ENCODE assay signal across 10 cellular contexts in genomic region chr3:45864760-45865567, GRCh38. TPM values are rescaled to one million over a fixed set of nuclear protein-coding genes. Genes with fewer than 3 reads are reported as not detected.
DNase-seq lines count a peak whose midpoint lies in the region; ATAC-seq lines count a peak whose summit lies in the region.
"Had no signal": no experiment of that assay in that cellular context is flagged by ENCODE, and none has a peak within 500 bp of the region (broad histone marks: within the 10 kb centered on the region; RNA-seq: fewer than 3 reads in every experiment).

No MANE protein-coding gene starts in this region.

- H2BK15ac ChIP-seq in mesenchymal stem cell (ENCODE audit: low read depth, poor library complexity, severe bottlenecking), result no peak overlapping the region

- H3K36me3 Mint-ChIP-seq in natural killer cell treated with Interleukin-12 subunit alpha and Interleukin-12 subunit beta and Interleukin-15 and Interleukin-18, amount 100 ng/mL, for 72 hours, result peaks cover 12% of the 10 kb centered on the region

- 76% methylated on average over 8 of the region's 9 CpGs for WGBS in mesenchymal stem cell

- peaks cover 18% of the 10 kb centered on the region for H3K9me3 ChIP-seq in mesenchymal stem cell (ENCODE audit: control insufficient read depth, low read length)

- H3K14ac ChIP-seq in mesenchymal stem cell (ENCODE audit: low read length in 2 of 2), result no peak overlapping the region

- no peak overlapping the region for H3K4ac ChIP-seq in mesenchymal stem cell (ENCODE audit: low read depth in 1 of 2, low read length in 2 of 2)

- no peak overlapping the region for H3K18ac ChIP-seq in mesenchymal stem cell (ENCODE audit: low read depth in 1 of 2, low read length in 2 of 2)

- H3K27ac Mint-ChIP-seq in natural killer cell treated with Interleukin-12 subunit alpha and Interleukin-12 subunit beta and Interleukin-15 and Interleukin-18, amount 100 ng/mL, for 72 hours, result peak overlapping the region; percentile 61 to 73

- peaks cover 11 to 21% of the 10 kb centered on the region in 2 experiments for H3K27me3 ChIP-seq in mesenchymal stem cell (ENCODE audit: control insufficient read depth in 1 of 2, insufficient read depth in 1 of 2, low read length in 2 of 2)
- H3K27me3 ChIP-seq: gastroesophageal sphincter had no signal

- H2BK12ac ChIP-seq in mesenchymal stem cell (ENCODE audit: low read length in 2 of 2), result no peak overlapping the region

- H3K4me1 ChIP-seq in mesenchymal stem cell (ENCODE audit: control insufficient read depth, insufficient read depth, low read depth, low read length), result no peaks in the 10 kb centered on the region
- H3K4me1 ChIP-seq: gastroesophageal sphincter had no signal

- H3K4me1 Mint-ChIP-seq in natural killer cell treated with Interleukin-12 subunit alpha and Interleukin-12 subunit beta and Interleukin-15 and Interleukin-18, amount 100 ng/mL, for 72 hours (ENCODE audit: low read depth in 2 of 2), result peaks cover 32 to 49% of the 10 kb centered on the region in 2 donors

- peaks cover 4% of the 10 kb centered on the region for H3K9me3 Mint-ChIP-seq in natural killer cell treated with Interleukin-12 subunit alpha and Interleukin-12 subunit beta and Interleukin-15 and Interleukin-18, amount 100 ng/mL, for 72 hours

- no peak overlapping the region for H2AK5ac ChIP-seq in mesenchymal stem cell (ENCODE audit: low read length, severe bottlenecking)

- H2BK5ac ChIP-seq in mesenchymal stem cell (ENCODE audit: low read depth, low read length, poor library complexity, severe bottlenecking), result no peak overlapping the region

- H4K8ac ChIP-seq in mesenchymal stem cell (ENCODE audit: low read length), result no peak overlapping the region

- H3K9ac ChIP-seq in mesenchymal stem cell (ENCODE audit: low read length), result no peak overlapping the region

- no peak overlapping the region for H3K27ac ChIP-seq in mesenchymal stem cell (ENCODE audit: low read length, poor library complexity, severe bottlenecking)
- H3K27ac ChIP-seq: gastroesophageal sphincter had no signal

- H3K4me2 ChIP-seq in mesenchymal stem cell (ENCODE audit: low read length, poor library complexity, severe bottlenecking), result no peak overlapping the region

- H3K27me3 Mint-ChIP-seq in natural killer cell treated with Interleukin-12 subunit alpha and Interleukin-12 subunit beta and Interleukin-15 and Interleukin-18, amount 100 ng/mL, for 72 hours, result peaks cover 0 to 13% of the 10 kb centered on the region in 2 donors

- H3K36me3 ChIP-seq in mesenchymal stem cell (ENCODE audit: control insufficient read depth in 1 of 2, insufficient read depth in 2 of 2, low read depth in 1 of 2, low read length in 2 of 2), result no peaks in the 10 kb centered on the region
- H3K36me3 ChIP-seq: gastroesophageal sphincter had no signal

- no peak overlapping the region for H3K23ac ChIP-seq in mesenchymal stem cell (ENCODE audit: low read length in 2 of 2)

- no peak overlapping the region for H2BK120ac ChIP-seq in mesenchymal stem cell (ENCODE audit: low read depth, low read length)

- H3K79me1 ChIP-seq in mesenchymal stem cell (replicated peaks; ENCODE audit: low read length, poor library complexity, severe bottlenecking), result no peaks in the 10 kb centered on the region

- ATAC-seq in activated CD4-positive, CD25-positive, alpha-beta regulatory T cell treated with anti-CD3 and anti-CD28 coated beads, Interleukin-2, amount 50 U/mL, for 24 hours, result peak; percentile 48 to 67
- peak; percentile 65 for ATAC-seq in GM21717 (IDR thresholded peaks at IDR 0.05; ENCODE audit: unreplicated experiment)
- ATAC-seq in HG03520 (IDR thresholded peaks at IDR 0.05; ENCODE audit: unreplicated experiment), result peak; percentile 74
- ATAC-seq in natural killer cell treated with Interleukin-12 subunit alpha and Interleukin-12 subunit beta and Interleukin-15 and Interleukin-18, amount 100 ng/mL, for 72 hours, result peak; percentile 89 to 91
- ATAC-seq: gastroesophageal sphincter had no signal

- no peak overlapping the region for H4K91ac ChIP-seq in mesenchymal stem cell (ENCODE audit: low read length)

- H2AFZ ChIP-seq in mesenchymal stem cell (ENCODE audit: low read depth, low read length), result no peak overlapping the region

- no peak for DNase-seq in activated CD4-positive, CD25-positive, alpha-beta regulatory T cell (lab: John Stamatoyannopoulos, UW)
- no peak for DNase-seq in natural killer cell treated with Interleukin-12 subunit alpha and Interleukin-12 subunit beta and Interleukin-15 and Interleukin-18, amount 100 ng/mL, for 72 hours (ENCODE audit: low spot score)
- DNase-seq in A172 (ENCODE audit: low spot score) (no peak), H4 (ENCODE audit: low spot score) (no peak), mesenchymal stem cell (no peak)
- DNase-seq: NCI-H1092 treated with DMSO at 0.1 percent for 48 hours had no signal

- no peak overlapping the region for H3K4me3 ChIP-seq in mesenchymal stem cell (ENCODE audit: insufficient read depth in 1 of 2, low read depth in 1 of 2, low read length in 2 of 2)
- H3K4me3 ChIP-seq: gastroesophageal sphincter had no signal

- peak overlapping the region; percentile 74 for H3K4me3 Mint-ChIP-seq in natural killer cell treated with Interleukin-12 subunit alpha and Interleukin-12 subunit beta and Interleukin-15 and Interleukin-18, amount 100 ng/mL, for 72 hours

RNA-seq across cellular contexts. Expression of gene CCR9, which starts 21.4 kb away (rescaled TPM):
- total RNA-seq in natural killer cell treated with Interleukin-12 subunit alpha and Interleukin-12 subunit beta and Interleukin-15 and Interleukin-18, amount 100 ng/mL, for 72 hours, result not detected
- total RNA-seq in A172 (2014; rRNA removed; shearing (Covaris generic)), result not detected in 2 replicates
- total RNA-seq in H4 (2014; rRNA removed; shearing (Covaris generic)), result not detected in 2 replicates
- not detected for polyA plus RNA-seq in mesenchymal stem cell (2013, experiment 1 of 2)
- polyA plus RNA-seq in mesenchymal stem cell (2013, experiment 2 of 2), result not detected
- total RNA-seq: gastroesophageal sphincter had no signal

RNA-seq across cellular contexts. Expression of gene LZTFL1, which starts 23.0 kb away (rescaled TPM):
- total RNA-seq in natural killer cell treated with Interleukin-12 subunit alpha and Interleukin-12 subunit beta and Interleukin-15 and Interleukin-18, amount 100 ng/mL, for 72 hours, result 1 to 10 TPM; 6.7 to 7.1 TPM
- 14.9 and 20.3 TPM in 2 replicates for total RNA-seq in A172 (2014; rRNA removed; shearing (Covaris generic))
- 8.3 and 10.1 TPM in 2 replicates for total RNA-seq in H4 (2014; rRNA removed; shearing (Covaris generic))
- polyA plus RNA-seq in mesenchymal stem cell (2013, experiment 1 of 2), result 32.4 TPM
- 32.4 TPM for polyA plus RNA-seq in mesenchymal stem cell (2013, experiment 2 of 2)
